In genomic region chr4:171067422-171067821, GRCh38 we compare ENCODE assay signal across 25 cellular contexts.
DNase-seq lines count a peak whose midpoint lies in the region; ATAC-seq and TF ChIP-seq lines count a peak whose summit lies in the region.
"Had no signal": no experiment of that assay in that cellular context is flagged by ENCODE, and none has a peak within 500 bp of the region (broad histone marks: within the 10 kb centered on the region; RNA-seq: fewer than 3 reads in every experiment).

No MANE protein-coding gene starts in this region.

- no peaks in the 10 kb centered on the region for H3K27me3 Mint-ChIP-seq in neural crest cell (ENCODE audit: low read depth)
- H3K27me3 Mint-ChIP-seq: activated naive CD8-positive, alpha-beta T cell treated with anti-CD3 and anti-CD28 coated beads, Interleukin-2, amount 10 ng/mL, durations not matched to agents 7 days and 5 days; activated T-helper 17 cell treated with anti-CD3 and anti-CD28 coated beads, Interleukin-2, amount 50 U/mL, for 72 hours; effector memory CD8-positive, alpha-beta T cell; naive thymus-derived CD4-positive, alpha-beta T cell had no signal

- TF ChIP-seq CTCF in choroid plexus epithelial cell (conservative IDR thresholded peaks at IDR 0.05; ENCODE audit: low read depth, low read length) (no peak), neural crest cell (conservative IDR thresholded peaks at IDR 0.05) (peak; percentile 20), dorsolateral prefrontal cortex (IDR thresholded peaks at IDR 0.05 in 54 of 56, conservative IDR thresholded peaks at IDR 0.05 in 2 of 56; ENCODE audit: low read depth in 1 of 56, partially characterized antibody in 56 of 56) (no peak)

- intact Hi-C loops in dorsolateral prefrontal cortex (cut with DNase I), result no loop called here

- no peaks in the 10 kb centered on the region for H3K36me3 Mint-ChIP-seq in neural crest cell (ENCODE audit: low read depth)
- H3K36me3 Mint-ChIP-seq: activated naive CD8-positive, alpha-beta T cell treated with anti-CD3 and anti-CD28 coated beads, Interleukin-2, amount 10 ng/mL, durations not matched to agents 7 days and 5 days had no signal

- peak; percentile 26 for DNase-seq in H4 (ENCODE audit: low spot score)
- DNase-seq in OCI-M1 (lab: John Stamatoyannopoulos, UW), result peak; percentile 13
- DNase-seq in choroid plexus epithelial cell (ENCODE audit: low read depth), result peak; percentile 10
- no peak for DNase-seq in neural crest cell (ENCODE audit: low read depth, low spot score)
- no peak for DNase-seq in NCI-H226
- no peak for DNase-seq in dorsolateral prefrontal cortex
- no peak for DNase-seq in AG20443 (ENCODE audit: low spot score)
- DNase-seq: activated naive CD8-positive, alpha-beta T cell treated with anti-CD3 and anti-CD28 coated beads, Interleukin-2, amount 10 ng/mL, durations not matched to agents 7 days and 5 days; cerebellar nuclear complex; DND-41; effector memory CD8-positive, alpha-beta T cell; KG1; left colon; naive thymus-derived CD4-positive, alpha-beta T cell; NCI-H1092 treated with DMSO at 0.1 percent for 48 hours; NCI-H1930; NCI-H345; SK-N-SH; stomach; transverse colon had no signal

- H3K4me3 ChIP-seq in choroid plexus epithelial cell (ENCODE audit: low read depth, low read length) (no peak overlapping the region), dorsolateral prefrontal cortex (no peak overlapping the region)
- H3K4me3 ChIP-seq: stomach, transverse colon had no signal

- H3K4me3 Mint-ChIP-seq in neural crest cell, result no peak overlapping the region
- H3K4me3 Mint-ChIP-seq: activated naive CD8-positive, alpha-beta T cell treated with anti-CD3 and anti-CD28 coated beads, Interleukin-2, amount 10 ng/mL, durations not matched to agents 7 days and 5 days; activated T-helper 17 cell treated with anti-CD3 and anti-CD28 coated beads, Interleukin-2, amount 50 U/mL, for 72 hours; effector memory CD8-positive, alpha-beta T cell; naive thymus-derived CD4-positive, alpha-beta T cell; WTC11 had no signal

- ATAC-seq in esophagus mucosa, result no peak
- ATAC-seq: activated T-helper 17 cell treated with anti-CD3 and anti-CD28 coated beads, Interleukin-2, amount 50 U/mL, for 72 hours; effector memory CD8-positive, alpha-beta T cell; HCT116; left colon; naive thymus-derived CD4-positive, alpha-beta T cell; sciatic nerve; WTC11 had no signal

- no peaks in the 10 kb centered on the region for H3K27me3 ChIP-seq in dorsolateral prefrontal cortex
- H3K27me3 ChIP-seq: stomach, transverse colon had no signal

- H3K4me1 Mint-ChIP-seq in neural crest cell, result no peaks in the 10 kb centered on the region
- H3K4me1 Mint-ChIP-seq: activated naive CD8-positive, alpha-beta T cell treated with anti-CD3 and anti-CD28 coated beads, Interleukin-2, amount 10 ng/mL, durations not matched to agents 7 days and 5 days; activated T-helper 17 cell treated with anti-CD3 and anti-CD28 coated beads, Interleukin-2, amount 50 U/mL, for 72 hours; naive thymus-derived CD4-positive, alpha-beta T cell; WTC11 had no signal

- H3K27ac Mint-ChIP-seq in neural crest cell (ENCODE audit: unreplicated experiment), result no peak overlapping the region
- H3K27ac Mint-ChIP-seq: activated naive CD8-positive, alpha-beta T cell treated with anti-CD3 and anti-CD28 coated beads, Interleukin-2, amount 10 ng/mL, durations not matched to agents 7 days and 5 days; activated T-helper 17 cell treated with anti-CD3 and anti-CD28 coated beads, Interleukin-2, amount 50 U/mL, for 72 hours; effector memory CD8-positive, alpha-beta T cell; naive thymus-derived CD4-positive, alpha-beta T cell; WTC11 had no signal

- peaks cover 6% of the 10 kb centered on the region for H3K9me3 Mint-ChIP-seq in neural crest cell

- no peak overlapping the region for H3K27ac ChIP-seq in dorsolateral prefrontal cortex
- H3K27ac ChIP-seq: stomach, transverse colon had no signal

Comparison
In these comparisons a context has a peak if more than half of its experiments do, and no peak if none do; other contexts are left out.
1. DNase-seq: peak in H4 (single experiment), OCI-M1 (single experiment) and choroid plexus epithelial cell (single experiment); none in neural crest cell (single experiment), NCI-H226 (single experiment), dorsolateral prefrontal cortex (0 of 10) and AG20443 (single experiment).